31 cellular contexts compared by ENCODE assay signal in genomic region chr1:45043094-45043493, GRCh38.
"Had no signal": no experiment of that assay in that cellular context is flagged by ENCODE, and none has a peak within 500 bp of the region (broad histone marks: within the 10 kb centered on the region; RNA-seq: fewer than 3 reads in every experiment).

No MANE protein-coding gene starts in this region.

- H3K36me3 Mint-ChIP-seq: natural killer cell, type B pancreatic cell had no signal

- H3K4me3 Mint-ChIP-seq: natural killer cell; nephron; neural progenitor cell; stimulated activated memory B cell treated with anti-CD40 and anti-IgM and Interleukin-4, amounts not matched to agents 10 μg/mL and 1 μg/mL and 100 μg/mL, for 72 hours; stimulated activated naive CD8-positive, alpha-beta T cell treated with anti-CD3 and anti-CD28 coated beads, Interleukin-15, amount 100 ng/mL, for 72 hours; type B pancreatic cell had no signal

- H3K4me3 ChIP-seq: neural progenitor cell, ovary, psoas muscle, skin epidermis, smooth muscle cell, spleen, suprapubic skin, testis, tibial artery, transverse colon, upper lobe of right lung, uterus had no signal

- H3K27ac ChIP-seq: neural progenitor cell, ovary, parathyroid adenoma, psoas muscle, skin epidermis, spleen, suprapubic skin, testis, tibial artery, transverse colon, upper lobe of right lung, uterus had no signal

- H3K9me3 Mint-ChIP-seq: natural killer cell; nephron; neural progenitor cell; stimulated activated memory B cell treated with anti-CD40 and anti-IgM and Interleukin-4, amounts not matched to agents 10 μg/mL and 1 μg/mL and 100 μg/mL, for 72 hours; stimulated activated naive CD8-positive, alpha-beta T cell treated with anti-CD3 and anti-CD28 coated beads, Interleukin-15, amount 100 ng/mL, for 72 hours; type B pancreatic cell had no signal

- H3K9ac ChIP-seq: neural progenitor cell, parathyroid adenoma had no signal

- H2AFZ ChIP-seq: neural progenitor cell, parathyroid adenoma had no signal

- H3K27me3 ChIP-seq: neural progenitor cell, ovary, spleen, suprapubic skin, testis, tibial artery, transverse colon, upper lobe of right lung, uterus had no signal

- H3K79me2 ChIP-seq: parathyroid adenoma had no signal

- H3K4me1 Mint-ChIP-seq: natural killer cell; nephron; neural progenitor cell; stimulated activated memory B cell treated with anti-CD40 and anti-IgM and Interleukin-4, amounts not matched to agents 10 μg/mL and 1 μg/mL and 100 μg/mL, for 72 hours had no signal

- H3K4me2 ChIP-seq: neural progenitor cell, smooth muscle cell had no signal

- H3K4me1 ChIP-seq: neural progenitor cell, parathyroid adenoma, spleen, suprapubic skin, testis, tibial artery, upper lobe of right lung, uterus had no signal

- DNase-seq: natural killer cell; occipital lobe; ovary; posterior cingulate gyrus; psoas muscle; right cardiac atrium; spleen; stimulated activated CD4-positive, alpha-beta T cell treated with anti-CD3 and anti-CD28 coated beads, Interleukin-12 subunit alpha, Interleukin-12 subunit beta, amount 100 ng/mL, for 4 hours; stimulated activated CD4-positive, alpha-beta T cell treated with anti-CD3 and anti-CD28 coated beads, Interleukin-1b, Interleukin-23, amount 100 ng/mL, for 48 hours; stimulated activated CD4-positive, alpha-beta T cell treated with anti-CD3 and anti-CD28 coated beads, Interleukin-4, amount 100 ng/mL, for 1 hour; stimulated activated CD4-positive, alpha-beta T cell treated with anti-CD3 and anti-CD28 coated beads, Interleukin-4, amount 100 ng/mL, for 4 hours; stimulated activated CD8-positive, alpha-beta memory T cell treated with anti-CD3 and anti-CD28 coated beads, Interleukin-4, amount 100 ng/mL, for 48 hours; stimulated activated naive CD4-positive, alpha-beta T cell; stimulated activated naive CD8-positive, alpha-beta T cell treated with anti-CD3 and anti-CD28 coated beads, Interleukin-15, amount 100 ng/mL, for 72 hours; stimulated activated naive CD8-positive, alpha-beta T cell treated with anti-CD3 and anti-CD28 coated beads, Interleukin-15, Interleukin-2, amounts not matched to agents 100 U/mL and 50 U/mL, for 24 hours; substantia nigra; testis; tibial artery; transverse colon; upper lobe of right lung; uterus had no signal

- H3K36me3 ChIP-seq: neural progenitor cell, ovary, suprapubic skin, transverse colon, upper lobe of right lung, uterus had no signal

- H3K27me3 Mint-ChIP-seq: progenitor cell of endocrine pancreas; stimulated activated memory B cell treated with anti-CD40 and anti-IgM and Interleukin-4, amounts not matched to agents 10 μg/mL and 1 μg/mL and 100 μg/mL, for 72 hours; stimulated activated naive CD8-positive, alpha-beta T cell treated with anti-CD3 and anti-CD28 coated beads, Interleukin-15, amount 100 ng/mL, for 72 hours; type B pancreatic cell had no signal

- H3K27ac Mint-ChIP-seq: natural killer cell; nephron; neural progenitor cell; progenitor cell of endocrine pancreas; stimulated activated memory B cell treated with anti-CD40 and anti-IgM and Interleukin-4, amounts not matched to agents 10 μg/mL and 1 μg/mL and 100 μg/mL, for 72 hours; stimulated activated naive CD8-positive, alpha-beta T cell treated with anti-CD3 and anti-CD28 coated beads, Interleukin-15, amount 100 ng/mL, for 72 hours; type B pancreatic cell had no signal

- ATAC-seq: natural killer cell; psoas muscle; right cardiac atrium; sciatic nerve; stimulated activated memory B cell treated with anti-CD40 and anti-IgM and Interleukin-4, amounts not matched to agents 10 μg/mL and 1 μg/mL and 100 μg/mL, for 72 hours; stimulated activated naive CD8-positive, alpha-beta T cell treated with anti-CD3 and anti-CD28 coated beads, Interleukin-15, amount 100 ng/mL, for 72 hours; stimulated activated naive CD8-positive, alpha-beta T cell treated with anti-CD3 and anti-CD28 coated beads, Interleukin-15, Interleukin-2, amounts not matched to agents 100 U/mL and 50 U/mL, for 24 hours; upper lobe of right lung had no signal

- H3K9me3 ChIP-seq: ovary, psoas muscle, spleen, suprapubic skin, testis, tibial artery, transverse colon, upper lobe of right lung, uterus had no signal
